ENCODE assay signal across 1 cellular context in genomic region chr22:41480397-41480735, GRCh38.
TF ChIP-seq lines count a peak whose summit lies in the region.

No MANE protein-coding gene starts in this region.

TF ChIP-seq in HCT116, 20 proteins besides CTCF, POLR2A, EP300 and RAD21 (continued from another document):
- no peak for TF ChIP-seq MAX (IDR thresholded peaks at IDR 0.05)
- no peak for TF ChIP-seq EZH2phosphoT487 (IDR thresholded peaks at IDR 0.05; ENCODE audit: borderline replicate concordance)
- no peak for TF ChIP-seq ATF3 (IDR thresholded peaks at IDR 0.05)
- no peak for TF ChIP-seq JUND (IDR thresholded peaks at IDR 0.05)
- no peak for TF ChIP-seq ZNF274 (IDR thresholded peaks at IDR 0.05; ENCODE audit: low read depth, low read length)
- TF ChIP-seq SRF (IDR thresholded peaks at IDR 0.05; ENCODE audit: low read depth) = no peak
- no peak for TF ChIP-seq POLR2AphosphoS5 (IDR thresholded peaks at IDR 0.05; ENCODE audit: low read depth, low read length)
